8 cellular contexts compared by ENCODE assay signal in the genomic region with DNA sequence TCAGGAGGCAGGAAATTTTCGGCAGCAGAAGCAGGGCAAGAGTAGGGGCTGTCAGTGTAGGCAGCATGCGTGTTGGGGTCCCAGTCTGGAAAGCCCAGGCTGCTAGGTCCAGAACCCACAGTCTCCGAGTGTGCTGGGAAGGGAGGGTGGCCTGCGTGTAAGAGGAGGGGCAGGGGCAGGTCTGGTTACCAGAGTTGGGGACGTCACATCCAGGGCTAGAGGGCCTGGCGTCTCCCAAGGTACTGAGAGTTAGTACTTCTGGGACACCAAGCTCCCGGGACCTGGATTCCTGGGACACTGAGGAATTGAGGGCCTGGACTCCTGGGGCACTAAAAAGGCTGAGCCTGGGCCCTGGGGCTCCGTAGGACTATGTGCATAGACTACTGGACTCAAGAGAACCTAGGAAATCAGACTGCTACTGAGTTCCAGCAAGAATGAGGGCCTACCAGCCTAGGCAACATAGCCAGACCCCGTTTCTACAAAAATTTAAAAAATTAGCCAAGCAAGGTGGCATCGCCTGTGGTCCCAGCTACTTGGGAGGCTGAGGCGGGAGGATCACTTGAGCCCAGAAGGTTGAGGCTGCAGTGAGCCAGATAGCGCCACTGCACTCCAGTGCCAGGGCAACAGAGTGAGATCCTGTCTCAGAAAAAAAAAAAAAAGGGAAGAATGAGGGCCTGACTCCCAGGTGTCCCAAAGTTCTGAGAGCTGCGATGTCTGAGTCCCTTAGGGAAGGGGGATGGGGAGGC. TPM values are rescaled to one million over a fixed set of nuclear protein-coding genes. Genes with fewer than 3 reads are reported as not detected.
DNase-seq lines count a peak whose midpoint lies in the region; ATAC-seq and TF ChIP-seq lines count a peak whose summit lies in the region.

No MANE protein-coding gene starts in this region.

- no peak for TF ChIP-seq POLR2A in gastroesophageal sphincter (IDR thresholded peaks at IDR 0.05)

- H4K20me1 ChIP-seq in GM23248 (ENCODE audit: insufficient read depth): no peaks in the 10 kb centered on the region

- H3K27me3 Mint-ChIP-seq in activated CD8-positive, alpha-beta T cell treated with anti-CD3 and anti-CD28 coated beads, Interleukin-2, amount 10 ng/mL, durations not matched to agents 7 days and 5 days (ENCODE audit: low read depth): no peaks in the 10 kb centered on the region

- no peak for TF ChIP-seq CTCF in gastroesophageal sphincter (IDR thresholded peaks at IDR 0.05)
- TF ChIP-seq CTCF in omental fat pad (IDR thresholded peaks at IDR 0.05): no peak

- H3K9me2 ChIP-seq in GM23248 (ENCODE audit: insufficient read depth): no peaks in the 10 kb centered on the region

- TF ChIP-seq EP300 in gastroesophageal sphincter (IDR thresholded peaks at IDR 0.05): no peak

- H3F3A ChIP-seq in GM23248 (ENCODE audit: insufficient read depth): peaks cover 18% of the 10 kb centered on the region

- peak overlapping the region; percentile 93 for H3K4me2 ChIP-seq in GM23248 (ENCODE audit: unreplicated experiment)
- H3K4me2 ChIP-seq in skeletal muscle satellite cell (ENCODE audit: low read length): peak overlapping the region; percentile 99

- H3K9ac ChIP-seq in GM23248 (peak overlapping the region; percentile 87), skeletal muscle satellite cell (ENCODE audit: low read depth, low read length) (peak overlapping the region; percentile 90)

- H3K36me3 Mint-ChIP-seq in activated CD8-positive, alpha-beta T cell treated with anti-CD3 and anti-CD28 coated beads, Interleukin-2, amount 10 ng/mL, durations not matched to agents 7 days and 5 days (ENCODE audit: low read depth): peaks cover 45% of the 10 kb centered on the region

- no peaks in the 10 kb centered on the region for H3K9me3 ChIP-seq in GM23248 (ENCODE audit: low read depth)
- no peaks in the 10 kb centered on the region for H3K9me3 ChIP-seq in gastroesophageal sphincter
- H3K9me3 ChIP-seq in skeletal muscle satellite cell (replicated peaks; ENCODE audit: low read length): no peaks in the 10 kb centered on the region

- peaks cover 18% of the 10 kb centered on the region for H3K36me3 ChIP-seq in GM23248 (ENCODE audit: low read depth)
- H3K36me3 ChIP-seq in gastroesophageal sphincter: peaks cover 0 to 48% of the 10 kb centered on the region in 2 donors
- H3K36me3 ChIP-seq in skeletal muscle satellite cell (ENCODE audit: insufficient read depth, low read length): peaks cover 26% of the 10 kb centered on the region

- H3K4me1 ChIP-seq in GM23248 (ENCODE audit: insufficient read depth): peaks cover 18% of the 10 kb centered on the region
- H3K4me1 ChIP-seq in gastroesophageal sphincter: peaks cover 0 to 38% (median 20%) of the 10 kb centered on the region in 3 donors
- H3K4me1 ChIP-seq in skeletal muscle satellite cell (ENCODE audit: control insufficient read depth, insufficient read depth, low read length): peaks cover 33% of the 10 kb centered on the region

- no peak overlapping the region for H3K27ac ChIP-seq in GM23248
- peak overlapping the region; percentile 75 to 97 (median 92) for H3K27ac ChIP-seq in gastroesophageal sphincter

- CTCF ChIA-PET in activated CD8-positive, alpha-beta T cell treated with anti-CD3 and anti-CD28 coated beads, Interleukin-2, amount 10 ng/mL, durations not matched to agents 7 days and 5 days (lab: Charles Lee): interaction anchor here (0.6 to 1.2 kb wide), 3 partner anchors 15 to 33 kb away, joined by 3 to 6 read pairs (median 5); no protein-coding TSS in a partner anchor

- H3K4me3 Mint-ChIP-seq in activated CD8-positive, alpha-beta T cell treated with anti-CD3 and anti-CD28 coated beads, Interleukin-2, amount 10 ng/mL, durations not matched to agents 7 days and 5 days: peak overlapping the region; percentile 87

- H3K4me3 ChIP-seq in GM23248 (peak overlapping the region; percentile 99), gastroesophageal sphincter (peak overlapping the region; percentile 66 to 76), skeletal muscle satellite cell (ENCODE audit: low read length) (peak overlapping the region; percentile 93)

- peak overlapping the region; percentile 80 for H3K27ac Mint-ChIP-seq in activated CD8-positive, alpha-beta T cell treated with anti-CD3 and anti-CD28 coated beads, Interleukin-2, amount 10 ng/mL, durations not matched to agents 7 days and 5 days

- peak overlapping the region; percentile 83 for H2AFZ ChIP-seq in GM23248

- DNase-seq in GM23248: no peak
- no peak for DNase-seq in activated CD8-positive, alpha-beta T cell treated with anti-CD3 and anti-CD28 coated beads, Interleukin-2, amount 10 ng/mL, durations not matched to agents 7 days and 5 days
- no peak for DNase-seq in cerebellar cortex (ENCODE audit: low spot score)
- no peak for DNase-seq in omental fat pad (ENCODE audit: low spot score)

- POLR2A ChIA-PET in activated CD8-positive, alpha-beta T cell treated with anti-CD3 and anti-CD28 coated beads, Interleukin-2, amount 10 ng/mL, durations not matched to agents 7 days and 5 days (lab: Charles Lee): interaction anchor here (0.6 to 1.2 kb wide), 4 partner anchors 13 to 33 kb away, joined by 3 to 4 read pairs (median 4); no protein-coding TSS in a partner anchor

- WGBS in GM23248 (ENCODE audit: low coverage in 1 of 2, low lambda C conversion rate in 2 of 2, missing lambda C conversion rate in 2 of 2), 2 experiments: 85 to 89% methylated on average over 13 of the region's 13 CpGs
- 60 to 69% methylated on average over 1 to 2 of the region's 13 CpGs for WGBS in gastroesophageal sphincter (ENCODE audit: low coverage in 1 of 2), 2 donors

- peaks cover 37% of the 10 kb centered on the region for H3K4me1 Mint-ChIP-seq in activated CD8-positive, alpha-beta T cell treated with anti-CD3 and anti-CD28 coated beads, Interleukin-2, amount 10 ng/mL, durations not matched to agents 7 days and 5 days (ENCODE audit: low read depth)

- H3K9me3 Mint-ChIP-seq in activated CD8-positive, alpha-beta T cell treated with anti-CD3 and anti-CD28 coated beads, Interleukin-2, amount 10 ng/mL, durations not matched to agents 7 days and 5 days (ENCODE audit: insufficient read depth): no peaks in the 10 kb centered on the region

- in situ Hi-C loops in GM23248 (cut with MboI): no loop called here

- ATAC-seq in activated CD8-positive, alpha-beta T cell treated with anti-CD3 and anti-CD28 coated beads, Interleukin-2, amount 10 ng/mL, durations not matched to agents 7 days and 5 days: no peak
- ATAC-seq in gastroesophageal sphincter: no peak
- ATAC-seq in omental fat pad (ENCODE audit: low FRiP score): no peak
- ATAC-seq in HG02938 (IDR thresholded peaks at IDR 0.05; ENCODE audit: unreplicated experiment): no peak
- ATAC-seq in HG03095 (IDR thresholded peaks at IDR 0.05; ENCODE audit: unreplicated experiment): no peak

- H3K79me2 ChIP-seq in GM23248 (ENCODE audit: insufficient read depth): peaks cover 28% of the 10 kb centered on the region

- H3K27me3 ChIP-seq in GM23248 (replicated peaks; ENCODE audit: insufficient read depth) (no peaks in the 10 kb centered on the region), gastroesophageal sphincter (no peaks in the 10 kb centered on the region), skeletal muscle satellite cell (ENCODE audit: control insufficient read depth, insufficient read depth, low read length) (no peaks in the 10 kb centered on the region)

RNA-seq across cellular contexts. Expression of a gene that starts 2.5 kb away (rescaled TPM):
- total RNA-seq in GM23248 (2014; rRNA removed; shearing (Covaris generic)): 5.0 and 7.6 TPM in 2 replicates
- 3.9 and 7.1 TPM in 2 replicates for polyA plus RNA-seq in GM23248 (2016; fragmentation: Nextera tagmentation; extraction: Ambion mirVana)
- total RNA-seq in activated CD8-positive, alpha-beta T cell treated with anti-CD3 and anti-CD28 coated beads, Interleukin-2, amount 10 ng/mL, durations not matched to agents 7 days and 5 days: 10 to 100 TPM; 39.0 to 40.7 TPM
- total RNA-seq in gastroesophageal sphincter: 1 to 10 TPM; 2.8 to 9.5 (median 5.7) TPM
- 3.5 and 6.3 TPM in 2 replicates for total RNA-seq in skeletal muscle satellite cell (2012; rRNA removed)
- 10 to 100 TPM in 3 of 4 donors, 1 to 10 TPM in 1; 7.4 to 52.7 (median 15.5) TPM for total RNA-seq in omental fat pad

RNA-seq across cellular contexts. Expression of a gene that starts 4.5 kb away (rescaled TPM):
- total RNA-seq in GM23248 (2014; rRNA removed; shearing (Covaris generic)): not detected in 2 replicates
- polyA plus RNA-seq in GM23248 (2016; fragmentation: Nextera tagmentation; extraction: Ambion mirVana): 9.1 and 11.3 TPM in 2 replicates
- 100 to 1,000 TPM; 196 to 216 TPM for total RNA-seq in activated CD8-positive, alpha-beta T cell treated with anti-CD3 and anti-CD28 coated beads, Interleukin-2, amount 10 ng/mL, durations not matched to agents 7 days and 5 days
- 1 to 10 TPM in 3 of 4 donors, not detected in 1; 1.8 to 3.1 (median 3.0) TPM for total RNA-seq in gastroesophageal sphincter
- 1.7 and 2.0 TPM in 2 replicates for total RNA-seq in skeletal muscle satellite cell (2012; rRNA removed)
- total RNA-seq in omental fat pad: 10 to 100 TPM in 2 of 4 donors, 1 to 10 TPM in 2; 7.6 to 57.0 (median 13.3) TPM

RNA-seq across cellular contexts. Expression of a gene that starts 10.2 kb away (rescaled TPM):
- not detected in 2 replicates for total RNA-seq in GM23248 (2014; rRNA removed; shearing (Covaris generic))
- polyA plus RNA-seq in GM23248 (2016; fragmentation: Nextera tagmentation; extraction: Ambion mirVana): not detected in 2 replicates
- under 1 TPM; 0.52 to 0.71 TPM for total RNA-seq in activated CD8-positive, alpha-beta T cell treated with anti-CD3 and anti-CD28 coated beads, Interleukin-2, amount 10 ng/mL, durations not matched to agents 7 days and 5 days
- 100 to 1,000 TPM in 1 of 4 donors, 10 to 100 TPM in 2, 1 to 10 TPM in 1; 3.0 to 116 (median 45.3) TPM for total RNA-seq in gastroesophageal sphincter
- total RNA-seq in skeletal muscle satellite cell (2012; rRNA removed): not detected in 2 replicates
- 100 to 1,000 TPM; 171 to 490 (median 280) TPM for total RNA-seq in omental fat pad

RNA-seq across cellular contexts. Expression of a gene that starts 29.5 kb away (rescaled TPM):
- 10.6 and 20.4 TPM in 2 replicates for total RNA-seq in GM23248 (2014; rRNA removed; shearing (Covaris generic))
- 16.7 and 16.8 TPM in 2 replicates for polyA plus RNA-seq in GM23248 (2016; fragmentation: Nextera tagmentation; extraction: Ambion mirVana)
- 1 to 10 TPM in 1 of 2 experiments, under 1 TPM in 1; 0.87 to 1.4 TPM for total RNA-seq in activated CD8-positive, alpha-beta T cell treated with anti-CD3 and anti-CD28 coated beads, Interleukin-2, amount 10 ng/mL, durations not matched to agents 7 days and 5 days
- total RNA-seq in gastroesophageal sphincter: 10 to 100 TPM in 1 of 4 donors, 1 to 10 TPM in 3; 4.7 to 10.0 (median 8.8) TPM
- total RNA-seq in skeletal muscle satellite cell (2012; rRNA removed): 1.3 and 2.4 TPM in 2 replicates
- 10 to 100 TPM in 1 of 4 donors, 1 to 10 TPM in 3; 1.1 to 10.1 (median 2.3) TPM for total RNA-seq in omental fat pad

RNA-seq across cellular contexts. Expression of a gene that starts 38.3 kb away (rescaled TPM):
- 5.3 and 9.4 TPM in 2 replicates for total RNA-seq in GM23248 (2014; rRNA removed; shearing (Covaris generic))
- polyA plus RNA-seq in GM23248 (2016; fragmentation: Nextera tagmentation; extraction: Ambion mirVana): 7.1 and 7.5 TPM in 2 replicates
- 10 to 100 TPM in 1 of 2 experiments, 1 to 10 TPM in 1; 9.8 to 10.3 TPM for total RNA-seq in activated CD8-positive, alpha-beta T cell treated with anti-CD3 and anti-CD28 coated beads, Interleukin-2, amount 10 ng/mL, durations not matched to agents 7 days and 5 days
- total RNA-seq in gastroesophageal sphincter (10 to 100 TPM in 2 of 4 donors, 1 to 10 TPM in 2; 6.7 to 18.5 (median 9.1) TPM), omental fat pad (1 to 10 TPM; 3.2 to 8.7 (median 5.3) TPM)
- total RNA-seq in skeletal muscle satellite cell (2012; rRNA removed): 2.5 and 4.4 TPM in 2 replicates
